ENCODE assay signal across 2 cellular contexts in genomic region chr4:548976-549375, GRCh38.
A peak's percentile ranks its signal among the peaks of the same experiment; 100 is the strongest.
TF ChIP-seq lines count a peak whose summit lies in the region.

No MANE protein-coding gene starts in this region.

TF ChIP-seq in GM23338, 12 proteins besides CTCF, POLR2A, EP300 and RAD21:
- TF ChIP-seq EZH2phosphoT487 (IDR thresholded peaks at IDR 0.05; ENCODE audit: unreplicated experiment) (no peak), REST (IDR thresholded peaks at IDR 0.05; ENCODE audit: unreplicated experiment) (no peak), CREB1 (CRISPR knock-in tag; IDR thresholded peaks at IDR 0.05; ENCODE audit: low read depth) (peak; percentile 45; the same call in 1 of the 2 replicates)

TF ChIP-seq in H1, 55 proteins besides CTCF, POLR2A, EP300 and RAD21:
- TF ChIP-seq ATF2 (IDR thresholded peaks at IDR 0.05; ENCODE audit: low read length), result peak; percentile 84; the same call in 1 of the 2 replicates
- TF ChIP-seq NRF1 (IDR thresholded peaks at IDR 0.05; ENCODE audit: low read depth, low read length), result no peak
- TF ChIP-seq JUND (IDR thresholded peaks at IDR 0.05; ENCODE audit: low read length), result peak; percentile 65; the same call in 1 of the 2 replicates
- TF ChIP-seq YY1 (IDR thresholded peaks at IDR 0.05; ENCODE audit: low read depth, low read length), result no peak
- TF ChIP-seq CREB1 (IDR thresholded peaks at IDR 0.05), result peak; percentile 50
